In genomic region chr6:16494781-16495180, GRCh38 we compare ENCODE assay signal across 8 cellular contexts.
DNase-seq lines count a peak whose midpoint lies in the region; ATAC-seq and TF ChIP-seq lines count a peak whose summit lies in the region.
"Had no signal": no experiment of that assay in that cellular context is flagged by ENCODE, and none has a peak within 500 bp of the region (broad histone marks: within the 10 kb centered on the region; RNA-seq: fewer than 3 reads in every experiment).

No MANE protein-coding gene starts in this region.

- WGBS in lower leg skin, 2 donors: 65 to 78% methylated on average over 3 of the region's 3 CpGs

- intact Hi-C loops in mucosa of descending colon (cut with DNase I, micrococcal nuclease) (no loop called here), lower leg skin (cut with DNase I; ENCODE audit: low total_unique reads) (no loop called here)
- intact Hi-C loops in CD4-positive, alpha-beta memory T cell (cut with micrococcal nuclease): no loop called here

- POLR2A ChIA-PET in CD4-positive, alpha-beta memory T cell (lab: Charles Lee; ENCODE audit: partially characterized antibody): no interaction called here

- H3K27ac Mint-ChIP-seq in CD4-positive, alpha-beta memory T cell: peak overlapping the region in 3 of 7 donors; percentile 56 to 72 (median 58)

- no peaks in the 10 kb centered on the region for H3K27me3 ChIP-seq in CD4-positive, alpha-beta memory T cell (ENCODE audit: insufficient read depth, low read length)

- no peaks in the 10 kb centered on the region for H3K9me3 ChIP-seq in mucosa of descending colon
- H3K9me3 ChIP-seq in CD4-positive, alpha-beta memory T cell (ENCODE audit: control insufficient read depth in 1 of 2, low read length in 2 of 2): no peaks in the 10 kb centered on the region

- ATAC-seq in GM19035 (IDR thresholded peaks at IDR 0.05; ENCODE audit: unreplicated experiment): peak; percentile 75
- peak; percentile 85 for ATAC-seq in HG02642 (IDR thresholded peaks at IDR 0.05; ENCODE audit: poor library complexity, unreplicated experiment)
- ATAC-seq in mucosa of descending colon: peak; percentile 36

- H3K4me3 ChIP-seq in NB4 (ENCODE audit: low read depth, low read length) (no peak overlapping the region), mucosa of descending colon (no peak overlapping the region), lower leg skin (ENCODE audit: low read depth, poor library complexity, severe bottlenecking) (no peak overlapping the region)
- H3K4me3 ChIP-seq in CD4-positive, alpha-beta memory T cell (ENCODE audit: low read length in 2 of 2): no peak overlapping the region

- peaks cover 0 to 2% (median 0%) of the 10 kb centered on the region in 8 donors for H3K9me3 Mint-ChIP-seq in CD4-positive, alpha-beta memory T cell

- H3K4me3 Mint-ChIP-seq in CD4-positive, alpha-beta memory T cell: no peak overlapping the region

- no peaks in the 10 kb centered on the region for H3K27me3 Mint-ChIP-seq in CD4-positive, alpha-beta memory T cell

- CTCF ChIA-PET in CD4-positive, alpha-beta memory T cell (lab: Charles Lee; ENCODE audit: partially characterized antibody): interaction anchor here (0.7 to 2.1 kb wide), 6 partner anchors 17 to 276 kb away, joined by 3 to 10 read pairs (median 4); no protein-coding TSS in a partner anchor

- H3K27ac ChIP-seq in CD4-positive, alpha-beta memory T cell (ENCODE audit: low read depth, low read length): no peak overlapping the region
- H3K27ac ChIP-seq: KMS-11 had no signal

- no peak for TF ChIP-seq CTCF in NB4 (IDR thresholded peaks at IDR 0.05; ENCODE audit: low read depth, low read length)
- no peak for TF ChIP-seq CTCF in mucosa of descending colon (IDR thresholded peaks at IDR 0.05)
- TF ChIP-seq CTCF in lower leg skin (IDR thresholded peaks at IDR 0.05): no peak

- TF ChIP-seq POLR2A in NB4 (IDR thresholded peaks at IDR 0.05; ENCODE audit: extremely low read depth, insufficient read length) (no peak), lower leg skin (IDR thresholded peaks at IDR 0.05) (no peak)

- H3K36me3 Mint-ChIP-seq in CD4-positive, alpha-beta memory T cell: peaks cover 8 to 17% of the 10 kb centered on the region in 2 donors

- H3K4me1 ChIP-seq in mucosa of descending colon (ENCODE audit: low read depth): no peaks in the 10 kb centered on the region
- H3K4me1 ChIP-seq in CD4-positive, alpha-beta memory T cell (ENCODE audit: insufficient read depth, low read length): peaks cover 30% of the 10 kb centered on the region

- H3K4me1 Mint-ChIP-seq in CD4-positive, alpha-beta memory T cell: peaks cover 33 to 49% (median 46%) of the 10 kb centered on the region in 4 donors

- DNase-seq in NB4 (ENCODE audit: low read depth): peak; percentile 51
- DNase-seq in mucosa of descending colon: no peak
- DNase-seq in T-helper 2 cell: no peak
- DNase-seq in CD4-positive, alpha-beta memory T cell: no peak
- no peak for DNase-seq in lower leg skin (ENCODE audit: low spot score in 2 of 2)

- H3K36me3 ChIP-seq in mucosa of descending colon (ENCODE audit: low read depth): no peaks in the 10 kb centered on the region
- H3K36me3 ChIP-seq in CD4-positive, alpha-beta memory T cell (ENCODE audit: insufficient read depth, low read length): no peaks in the 10 kb centered on the region
